Comparison of ENCODE assay signal across 11 cellular contexts in the genomic region with DNA sequence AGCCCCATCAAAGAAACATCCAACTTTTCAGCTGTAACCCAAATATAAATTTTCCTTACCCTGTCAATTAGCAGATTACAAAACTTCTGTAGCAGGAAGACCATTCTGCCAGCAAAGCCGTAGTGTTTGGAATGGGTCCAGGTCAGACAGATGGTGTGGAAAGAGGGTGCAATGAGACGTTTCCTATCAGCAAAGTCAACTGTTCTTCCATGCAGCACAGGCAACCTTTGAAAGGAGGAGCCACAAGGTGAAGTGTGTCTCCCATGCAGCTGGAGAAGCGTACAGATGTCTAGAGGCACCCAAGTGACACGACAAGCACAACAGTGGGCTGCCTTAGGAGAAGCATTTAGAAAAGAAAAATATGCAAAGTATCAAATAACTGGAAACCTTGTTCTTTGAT.
A peak's percentile ranks its signal among the peaks of the same experiment; 100 is the strongest.
DNase-seq lines count a peak whose midpoint lies in the region; ATAC-seq, FAIRE-seq and TF ChIP-seq lines count a peak whose summit lies in the region.
"Had no signal": no experiment of that assay in that cellular context is flagged by ENCODE, and none has a peak within 500 bp of the region (broad histone marks: within the 10 kb centered on the region; RNA-seq: fewer than 3 reads in every experiment).

No MANE protein-coding gene starts in this region.

- no peak for ATAC-seq in GM19023 (IDR thresholded peaks at IDR 0.05; ENCODE audit: unreplicated experiment)
- no peak for ATAC-seq in HG03280 (IDR thresholded peaks at IDR 0.05; ENCODE audit: unreplicated experiment)
- ATAC-seq: GM23338 had no signal

- in situ Hi-C loops in ACHN (cut with HindIII; ENCODE audit: low pct_ligation_motif_present, low pct_unique_long_range_greater_than_20kb, low sequenced_read_pairs): no loop called here

- no peak for TF ChIP-seq POLR2A in H54 (IDR thresholded peaks at IDR 0.05; ENCODE audit: low read depth, low read length)

- FAIRE-seq in H54 (lab: Jason Lieb, UNC): no peak

- peak; percentile 87 for DNase-seq in DMS53 treated with DMSO at 0.1 percent for 48 hours (lab: John Stamatoyannopoulos, UW; ENCODE audit: unreplicated experiment)
- DNase-seq in NCI-H1105 treated with DMSO at 0.1 percent for 48 hours (lab: John Stamatoyannopoulos, UW): peak; percentile 89
- peak; percentile 11 for DNase-seq in SKM-1 treated with dmso at 0.1 percent for 144 hours (lab: John Stamatoyannopoulos, UW; ENCODE audit: unreplicated experiment)
- DNase-seq in kidney glomerular epithelial cell (lab: John Stamatoyannopoulos, UW): peak; percentile 79
- no peak for DNase-seq in H54 (ENCODE audit: insufficient read length, low spot score)
- DNase-seq in ACHN: no peak
- DNase-seq: NCI-H187, retina had no signal

Comparison
In these comparisons a context has a peak if more than half of its experiments do, and no peak if none do; other contexts are left out.
1. DNase-seq: peak in DMS53 treated with DMSO at 0.1 percent for 48 hours (single experiment), NCI-H1105 treated with DMSO at 0.1 percent for 48 hours (single experiment), SKM-1 treated with dmso at 0.1 percent for 144 hours (single experiment) and kidney glomerular epithelial cell (single experiment); none in H54 (single experiment) and ACHN (single experiment).